In genomic region chr2:21162615-21162878, GRCh38 we compare ENCODE assay signal across 10 cellular contexts. TPM values are rescaled to one million over a fixed set of nuclear protein-coding genes. Genes with fewer than 3 reads are reported as not detected.
"Had no signal": no experiment of that assay in that cellular context is flagged by ENCODE, and none has a peak within 500 bp of the region (broad histone marks: within the 10 kb centered on the region; RNA-seq: fewer than 3 reads in every experiment).

No MANE protein-coding gene starts in this region.

- ATAC-seq: HCT116 had no signal

- H3K9me3 ChIP-seq: HAP-1 had no signal

- H3K4me1 Mint-ChIP-seq: IgD-negative memory B cell had no signal

- H3K36me3 Mint-ChIP-seq: IgD-negative memory B cell had no signal

- H3K4me1 ChIP-seq: HAP-1 had no signal

- H3K9ac ChIP-seq: GM23248 had no signal

- H3K4me3 ChIP-seq: GM23248, HAP-1 had no signal

- H2AFZ ChIP-seq: GM23248 had no signal

- H3K27ac ChIP-seq: GM23248, HL-60 had no signal

- FAIRE-seq: HTR-8/SVneo had no signal

- H3K4me3 Mint-ChIP-seq: HFFc6, IgD-negative memory B cell had no signal

- H3K36me3 ChIP-seq: HAP-1 had no signal

- DNase-seq: GM23248, GOT3, H7, HFFc6, KBM-7 had no signal

- H3K27ac Mint-ChIP-seq: HFFc6, IgD-negative memory B cell had no signal

RNA-seq across cellular contexts. Expression of gene TDRD15, which starts 38.8 kb away (rescaled TPM):
- total RNA-seq: GM23248, H7, HFFc6 had no signal
- polyA plus RNA-seq: GM23248 had no signal
